In the genomic region with DNA sequence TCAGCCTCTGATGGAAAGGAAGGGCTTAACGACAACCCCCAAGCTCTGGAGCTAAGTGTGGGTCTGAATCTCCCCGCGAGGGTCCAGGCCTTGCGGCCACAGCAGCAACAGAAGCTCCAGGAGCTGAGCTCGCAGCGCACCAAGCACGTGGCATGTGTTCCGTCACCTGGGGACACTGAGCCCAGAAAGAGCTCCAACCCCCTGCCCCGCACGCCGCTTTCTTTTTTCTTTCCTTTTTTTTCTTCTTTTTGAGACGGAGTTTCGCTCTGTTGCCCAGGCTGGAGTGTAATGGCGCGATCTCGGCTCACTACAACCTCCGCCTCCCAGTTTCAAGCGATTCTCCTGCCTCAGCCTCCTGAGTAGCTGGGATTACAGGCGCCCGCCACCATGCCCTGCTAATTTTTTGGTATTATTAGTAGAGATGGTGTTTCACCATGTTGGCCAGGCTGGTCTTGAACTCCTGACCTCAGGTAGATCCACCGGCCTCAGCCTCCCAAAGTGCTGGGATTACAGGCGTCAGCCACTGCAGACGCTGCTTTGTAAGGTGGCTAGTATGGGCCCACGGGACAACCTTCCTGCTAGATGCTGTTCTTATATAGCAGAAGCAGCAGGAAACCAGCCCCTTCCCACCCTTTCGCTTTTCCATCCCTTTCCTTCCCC, we compare ENCODE assay signal across 8 cellular contexts. TPM values are rescaled to one million over a fixed set of nuclear protein-coding genes. Genes with fewer than 3 reads are reported as not detected.
DNase-seq lines count a peak whose midpoint lies in the region; ATAC-seq and TF ChIP-seq lines count a peak whose summit lies in the region.

No MANE protein-coding gene starts in this region.

- peaks cover 34% of the 10 kb centered on the region for H3K4me1 Mint-ChIP-seq in activated CD8-positive, alpha-beta memory T cell treated with anti-CD3 and anti-CD28 coated beads, Interleukin-2, amount 10 ng/mL, durations not matched to agents 7 days and 5 days
- peaks cover 19% of the 10 kb centered on the region for H3K4me1 Mint-ChIP-seq in activated T-helper 2 cell treated with anti-CD3 and anti-CD28 coated beads, Interferon-gamma antibody, Interleukin-2, Interleukin-4, amounts not matched to agents 10 μg/mL and 5 μg/mL and 100 μg/mL, durations not matched to agents 14 hours and 24 hours and 36 hours (ENCODE audit: low read depth)

- peak overlapping the region; percentile 50 for H3K4me3 Mint-ChIP-seq in activated CD8-positive, alpha-beta memory T cell treated with anti-CD3 and anti-CD28 coated beads, Interleukin-2, amount 10 ng/mL, durations not matched to agents 7 days and 5 days
- peak overlapping the region; percentile 64 for H3K4me3 Mint-ChIP-seq in activated T-helper 2 cell treated with anti-CD3 and anti-CD28 coated beads, Interferon-gamma antibody, Interleukin-2, Interleukin-4, amounts not matched to agents 10 μg/mL and 5 μg/mL and 100 μg/mL, durations not matched to agents 14 hours and 24 hours and 36 hours (ENCODE audit: low read depth)

- H3K36me3 Mint-ChIP-seq in activated CD8-positive, alpha-beta memory T cell treated with anti-CD3 and anti-CD28 coated beads, Interleukin-2, amount 10 ng/mL, durations not matched to agents 7 days and 5 days, result peaks cover 2% of the 10 kb centered on the region
- peaks cover 16% of the 10 kb centered on the region for H3K36me3 Mint-ChIP-seq in activated T-helper 2 cell treated with anti-CD3 and anti-CD28 coated beads, Interferon-gamma antibody, Interleukin-2, Interleukin-4, amounts not matched to agents 10 μg/mL and 5 μg/mL and 100 μg/mL, durations not matched to agents 14 hours and 24 hours and 36 hours (ENCODE audit: low read depth)

- no peak for DNase-seq in activated CD8-positive, alpha-beta memory T cell treated with anti-CD3 and anti-CD28 coated beads, Interleukin-2, amount 10 ng/mL, durations not matched to agents 7 days and 5 days
- no peak for DNase-seq in activated CD8-positive, alpha-beta memory T cell treated with anti-CD3 and anti-CD28 coated beads, Interleukin-2, amount 50 U/mL, for 48 hours
- no peak for DNase-seq in activated T-helper 2 cell treated with anti-CD3 and anti-CD28 coated beads, Interferon-gamma antibody, Interleukin-2, Interleukin-4, amounts not matched to agents 10 μg/mL and 5 μg/mL and 100 μg/mL, durations not matched to agents 14 hours and 24 hours and 36 hours (ENCODE audit: low spot score)
- DNase-seq in kidney epithelial cell (ENCODE audit: low read depth) (no peak), tibial artery (peak in 1 of 2 donors; percentile 62), SHP77 (lab: John Stamatoyannopoulos, UW) (no peak), HEK293T (ENCODE audit: extremely low spot score) (no peak), NCI-H187 (lab: John Stamatoyannopoulos, UW) (no peak)

- H3K4me1 ChIP-seq in tibial artery, result peaks cover 0 to 19% (median 14%) of the 10 kb centered on the region in 4 donors

- peak overlapping the region; percentile 75 to 78 for H3K27ac ChIP-seq in tibial artery

- H3K4me3 ChIP-seq in kidney epithelial cell (ENCODE audit: low read depth, low read length) (peak overlapping the region; percentile 15), tibial artery (peak overlapping the region; percentile 67 to 95)

- TF ChIP-seq CTCF in kidney epithelial cell (IDR thresholded peaks at IDR 0.05; ENCODE audit: insufficient read depth, low read length, poor library complexity, severe bottlenecking), result no peak
- no peak for TF ChIP-seq CTCF in tibial artery (IDR thresholded peaks at IDR 0.05)

- H3K27me3 ChIP-seq in kidney epithelial cell (ENCODE audit: control insufficient read depth, insufficient read depth, low read length) (no peaks in the 10 kb centered on the region), tibial artery (no peaks in the 10 kb centered on the region)

- intact Hi-C loops in activated T-helper 2 cell treated with anti-CD3 and anti-CD28 coated beads, Interferon-gamma antibody, Interleukin-2, Interleukin-4, amounts not matched to agents 10 μg/mL and 5 μg/mL and 100 μg/mL, durations not matched to agents 14 hours and 24 hours and 36 hours (cut with micrococcal nuclease), result loop anchor here (1.0 to 2.0 kb wide), 2 partner anchors 11 to 86 kb away; partner anchors contain the start of gene ADD1
- intact Hi-C loops in tibial artery (cut with DNase I; ENCODE audit: low total_unique reads), result no loop called here

- ATAC-seq in activated CD8-positive, alpha-beta memory T cell treated with anti-CD3 and anti-CD28 coated beads, Interleukin-2, amount 10 ng/mL, durations not matched to agents 7 days and 5 days, result no peak

- H3K36me3 ChIP-seq in kidney epithelial cell (ENCODE audit: control insufficient read depth, insufficient read depth, low read length) (no peaks in the 10 kb centered on the region), tibial artery (no peaks in the 10 kb centered on the region)

- no peaks in the 10 kb centered on the region for H3K27me3 Mint-ChIP-seq in activated CD8-positive, alpha-beta memory T cell treated with anti-CD3 and anti-CD28 coated beads, Interleukin-2, amount 10 ng/mL, durations not matched to agents 7 days and 5 days
- no peaks in the 10 kb centered on the region for H3K27me3 Mint-ChIP-seq in activated T-helper 2 cell treated with anti-CD3 and anti-CD28 coated beads, Interferon-gamma antibody, Interleukin-2, Interleukin-4, amounts not matched to agents 10 μg/mL and 5 μg/mL and 100 μg/mL, durations not matched to agents 14 hours and 24 hours and 36 hours (ENCODE audit: low read depth)

- peak overlapping the region; percentile 36 for H3K27ac Mint-ChIP-seq in activated CD8-positive, alpha-beta memory T cell treated with anti-CD3 and anti-CD28 coated beads, Interleukin-2, amount 10 ng/mL, durations not matched to agents 7 days and 5 days
- H3K27ac Mint-ChIP-seq in activated T-helper 2 cell treated with anti-CD3 and anti-CD28 coated beads, Interferon-gamma antibody, Interleukin-2, Interleukin-4, amounts not matched to agents 10 μg/mL and 5 μg/mL and 100 μg/mL, durations not matched to agents 14 hours and 24 hours and 36 hours, result no peak overlapping the region

- H3K9me3 Mint-ChIP-seq in activated CD8-positive, alpha-beta memory T cell treated with anti-CD3 and anti-CD28 coated beads, Interleukin-2, amount 10 ng/mL, durations not matched to agents 7 days and 5 days (ENCODE audit: low read depth), result no peaks in the 10 kb centered on the region
- H3K9me3 Mint-ChIP-seq in activated T-helper 2 cell treated with anti-CD3 and anti-CD28 coated beads, Interferon-gamma antibody, Interleukin-2, Interleukin-4, amounts not matched to agents 10 μg/mL and 5 μg/mL and 100 μg/mL, durations not matched to agents 14 hours and 24 hours and 36 hours, result no peaks in the 10 kb centered on the region

- H3K9me3 ChIP-seq in tibial artery, result no peaks in the 10 kb centered on the region

- CTCF ChIA-PET in activated CD8-positive, alpha-beta memory T cell treated with anti-CD3 and anti-CD28 coated beads, Interleukin-2, amount 10 ng/mL, durations not matched to agents 7 days and 5 days (lab: Charles Lee), result interaction anchor here (0.8 to 3.9 kb wide), 5 partner anchors 10 to 221 kb away, joined by 3 to 19 read pairs (median 4); partner anchors contain the start of genes FAM193A and GRK4
- CTCF ChIA-PET in HEK293T (lab: Yijun Ruan, JAX), result no interaction called here

- POLR2A ChIA-PET in HEK293T (lab: Yijun Ruan, JAX), result interaction anchor here (0.7 to 1.9 kb wide), 5 partner anchors 11 to 206 kb away, joined by 3 to 6 read pairs (median 4); no protein-coding TSS in a partner anchor

TF ChIP-seq in HEK293T, 16 proteins besides CTCF, POLR2A, EP300 and RAD21:
- TF ChIP-seq NFRKB (IDR thresholded peaks at IDR 0.05) (no peak), ARNT (IDR thresholded peaks at IDR 0.05) (no peak), BHLHE40 (IDR thresholded peaks at IDR 0.05; ENCODE audit: borderline replicate concordance) (no peak), SUZ12 (IDR thresholded peaks at IDR 0.05) (no peak), HDGF (IDR thresholded peaks at IDR 0.05; ENCODE audit: borderline replicate concordance) (no peak), ZNF384 (IDR thresholded peaks at IDR 0.05) (no peak), LEF1 (IDR thresholded peaks at IDR 0.05; ENCODE audit: borderline replicate concordance) (no peak)

RNA-seq across cellular contexts. Expression of gene TNIP2, which starts 0.7 kb away (rescaled TPM):
- total RNA-seq in activated CD8-positive, alpha-beta memory T cell treated with anti-CD3 and anti-CD28 coated beads, Interleukin-2, amount 10 ng/mL, durations not matched to agents 7 days and 5 days, result 10 to 100 TPM; 51.3 to 53.5 TPM
- total RNA-seq in activated T-helper 2 cell treated with anti-CD3 and anti-CD28 coated beads, Interferon-gamma antibody, Interleukin-2, Interleukin-4, amounts not matched to agents 10 μg/mL and 5 μg/mL and 100 μg/mL, durations not matched to agents 14 hours and 24 hours and 36 hours, result 69.2 and 72.1 TPM in 2 replicates
- 76.8 and 87.8 TPM in 2 replicates for total RNA-seq in kidney epithelial cell

RNA-seq across cellular contexts. Expression of gene SH3BP2, which starts 36.1 kb away (rescaled TPM):
- 100 to 1,000 TPM in 1 of 2 experiments, 10 to 100 TPM in 1; 88.0 to 105 TPM for total RNA-seq in activated CD8-positive, alpha-beta memory T cell treated with anti-CD3 and anti-CD28 coated beads, Interleukin-2, amount 10 ng/mL, durations not matched to agents 7 days and 5 days
- 64.3 and 72.7 TPM in 2 replicates for total RNA-seq in activated T-helper 2 cell treated with anti-CD3 and anti-CD28 coated beads, Interferon-gamma antibody, Interleukin-2, Interleukin-4, amounts not matched to agents 10 μg/mL and 5 μg/mL and 100 μg/mL, durations not matched to agents 14 hours and 24 hours and 36 hours
- total RNA-seq in kidney epithelial cell, result 56.1 and 62.7 TPM in 2 replicates
